1 cellular context compared by ENCODE assay signal in the genomic region with DNA sequence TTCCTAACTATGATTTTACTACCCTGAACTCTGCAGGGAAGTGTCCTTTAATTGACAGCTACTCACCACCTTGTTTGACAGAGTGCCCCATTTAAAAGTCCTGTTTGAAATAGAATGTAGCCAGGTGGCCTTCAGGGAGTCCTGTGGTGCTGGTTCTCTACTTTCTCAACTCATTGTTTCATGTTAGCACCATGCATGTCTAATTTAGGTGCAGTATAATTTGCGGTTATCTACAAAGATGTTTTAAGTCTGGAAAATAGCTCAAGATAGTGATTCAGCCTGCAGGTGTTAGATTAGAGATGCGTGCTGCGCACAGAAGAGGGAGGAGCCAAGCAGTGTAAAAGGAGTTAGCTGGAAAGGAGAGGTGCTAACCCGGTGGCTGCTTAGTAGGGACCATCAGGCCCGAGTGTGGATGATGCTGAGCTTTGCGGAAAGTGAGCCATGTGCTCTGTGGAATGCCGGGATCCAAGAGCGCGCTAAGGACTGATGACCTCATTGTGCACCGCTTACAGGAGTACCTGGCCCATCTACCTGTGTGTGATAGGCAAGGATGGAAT.
TF ChIP-seq lines count a peak whose summit lies in the region.

No MANE protein-coding gene starts in this region.

TF ChIP-seq in K562, 482 proteins besides CTCF, POLR2A, EP300 and RAD21 (continued from another document and continues in another):
- no peak for TF ChIP-seq BDP1 (IDR thresholded peaks at IDR 0.05; ENCODE audit: insufficient read depth, insufficient read length)
- no peak for TF ChIP-seq TOE1 (IDR thresholded peaks at IDR 0.05; ENCODE audit: borderline replicate concordance)
- TF ChIP-seq TOE1 (CRISPR knock-in tag; IDR thresholded peaks at IDR 0.05; ENCODE audit: borderline replicate concordance, low read depth), result no peak
- no peak for TF ChIP-seq ZNF785 (CRISPR knock-in tag; IDR thresholded peaks at IDR 0.05)
- peak; percentile 40 for TF ChIP-seq SP1 (CRISPR knock-in tag; IDR thresholded peaks at IDR 0.05)
- TF ChIP-seq IFI16 (CRISPR knock-in tag; IDR thresholded peaks at IDR 0.05), result no peak
- TF ChIP-seq BMI1 (IDR thresholded peaks at IDR 0.05; ENCODE audit: low read length), result no peak
- TF ChIP-seq MIER1 (IDR thresholded peaks at IDR 0.05; ENCODE audit: low read depth), result no peak; the same call in 1 of the 2 replicates
- no peak for TF ChIP-seq ZNF77 (CRISPR knock-in tag; IDR thresholded peaks at IDR 0.05)
- TF ChIP-seq RHOXF2B (CRISPR knock-in tag; conservative IDR thresholded peaks at IDR 0.05), result no peak
- TF ChIP-seq ZNF384 (IDR thresholded peaks at IDR 0.05; ENCODE audit: low read depth, low read length), result no peak
- TF ChIP-seq ZKSCAN1 (IDR thresholded peaks at IDR 0.05; ENCODE audit: low read depth, low read length), result peak; percentile 77
- no peak for TF ChIP-seq ZBTB7A (IDR thresholded peaks at IDR 0.05; ENCODE audit: borderline replicate concordance, control insufficient read depth, low read depth, low read length)
- no peak for TF ChIP-seq SRSF1 (IDR thresholded peaks at IDR 0.05; ENCODE audit: low read depth, low read length)
- no peak for TF ChIP-seq XRCC3 (IDR thresholded peaks at IDR 0.05)
- no peak for TF ChIP-seq RBM22 (IDR thresholded peaks at IDR 0.05; ENCODE audit: low read depth, low read length, poor library complexity, severe bottlenecking)
- no peak for TF ChIP-seq RNF2 (IDR thresholded peaks at IDR 0.05)
- no peak for TF ChIP-seq PHF8 (IDR thresholded peaks at IDR 0.05; ENCODE audit: borderline replicate concordance, low read length)
- peak; percentile 78 for TF ChIP-seq CBFA2T2 (conservative IDR thresholded peaks at IDR 0.05)
- no peak for TF ChIP-seq SAFB (IDR thresholded peaks at IDR 0.05; ENCODE audit: borderline replicate concordance, low read depth, low read length)
- TF ChIP-seq SMARCB1 (IDR thresholded peaks at IDR 0.05; ENCODE audit: insufficient read length, low read depth), result no peak
- no peak for TF ChIP-seq HOXB6 (CRISPR knock-in tag; IDR thresholded peaks at IDR 0.05; ENCODE audit: borderline replicate concordance)
- no peak for TF ChIP-seq ETS2 (tag; IDR thresholded peaks at IDR 0.05; ENCODE audit: borderline replicate concordance, poor library complexity, severe bottlenecking)
- no peak for TF ChIP-seq SMAD2 (IDR thresholded peaks at IDR 0.05; ENCODE audit: low read depth, low read length)
- TF ChIP-seq CBX2 (IDR thresholded peaks at IDR 0.05; ENCODE audit: insufficient read depth, low read length, poor library complexity, severe bottlenecking), result no peak
- TF ChIP-seq DPF2 (IDR thresholded peaks at IDR 0.05), result peak; percentile 84
- TF ChIP-seq ZZZ3 (IDR thresholded peaks at IDR 0.05), result no peak
- TF ChIP-seq, protein P1, sequence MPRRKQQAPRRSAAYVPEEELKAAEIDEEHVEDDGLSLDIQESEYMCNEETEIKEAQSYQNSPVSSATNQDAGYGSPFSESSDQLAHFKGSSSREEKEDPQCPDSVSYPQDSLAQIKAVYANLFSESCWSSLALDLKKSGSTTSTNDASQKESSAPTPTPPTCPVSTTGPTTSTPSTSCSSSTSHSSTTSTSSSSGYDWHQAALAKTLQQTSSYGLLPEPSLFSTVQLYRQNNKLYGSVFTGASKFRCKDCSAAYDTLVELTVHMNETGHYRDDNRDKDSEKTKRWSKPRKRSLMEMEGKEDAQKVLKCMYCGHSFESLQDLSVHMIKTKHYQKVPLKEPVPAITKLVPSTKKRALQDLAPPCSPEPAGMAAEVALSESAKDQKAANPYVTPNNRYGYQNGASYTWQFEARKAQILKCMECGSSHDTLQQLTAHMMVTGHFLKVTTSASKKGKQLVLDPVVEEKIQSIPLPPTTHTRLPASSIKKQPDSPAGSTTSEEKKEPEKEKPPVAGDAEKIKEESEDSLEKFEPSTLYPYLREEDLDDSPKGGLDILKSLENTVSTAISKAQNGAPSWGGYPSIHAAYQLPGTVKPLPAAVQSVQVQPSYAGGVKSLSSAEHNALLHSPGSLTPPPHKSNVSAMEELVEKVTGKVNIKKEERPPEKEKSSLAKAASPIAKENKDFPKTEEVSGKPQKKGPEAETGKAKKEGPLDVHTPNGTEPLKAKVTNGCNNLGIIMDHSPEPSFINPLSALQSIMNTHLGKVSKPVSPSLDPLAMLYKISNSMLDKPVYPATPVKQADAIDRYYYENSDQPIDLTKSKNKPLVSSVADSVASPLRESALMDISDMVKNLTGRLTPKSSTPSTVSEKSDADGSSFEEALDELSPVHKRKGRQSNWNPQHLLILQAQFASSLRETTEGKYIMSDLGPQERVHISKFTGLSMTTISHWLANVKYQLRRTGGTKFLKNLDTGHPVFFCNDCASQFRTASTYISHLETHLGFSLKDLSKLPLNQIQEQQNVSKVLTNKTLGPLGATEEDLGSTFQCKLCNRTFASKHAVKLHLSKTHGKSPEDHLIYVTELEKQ (CRISPR knock-in tag; IDR thresholded peaks at IDR 0.05), result no peak
- TF ChIP-seq FOXP1 (CRISPR knock-in tag; IDR thresholded peaks at IDR 0.05), result no peak
- TF ChIP-seq, protein P2, sequence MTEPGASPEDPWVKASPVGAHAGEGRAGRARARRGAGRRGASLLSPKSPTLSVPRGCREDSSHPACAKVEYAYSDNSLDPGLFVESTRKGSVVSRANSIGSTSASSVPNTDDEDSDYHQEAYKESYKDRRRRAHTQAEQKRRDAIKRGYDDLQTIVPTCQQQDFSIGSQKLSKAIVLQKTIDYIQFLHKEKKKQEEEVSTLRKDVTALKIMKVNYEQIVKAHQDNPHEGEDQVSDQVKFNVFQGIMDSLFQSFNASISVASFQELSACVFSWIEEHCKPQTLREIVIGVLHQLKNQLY (CRISPR knock-in tag; conservative IDR thresholded peaks at IDR 0.05), result no peak
- TF ChIP-seq HIVEP1 (CRISPR knock-in tag; IDR thresholded peaks at IDR 0.05), result no peak
- TF ChIP-seq, protein P3, sequence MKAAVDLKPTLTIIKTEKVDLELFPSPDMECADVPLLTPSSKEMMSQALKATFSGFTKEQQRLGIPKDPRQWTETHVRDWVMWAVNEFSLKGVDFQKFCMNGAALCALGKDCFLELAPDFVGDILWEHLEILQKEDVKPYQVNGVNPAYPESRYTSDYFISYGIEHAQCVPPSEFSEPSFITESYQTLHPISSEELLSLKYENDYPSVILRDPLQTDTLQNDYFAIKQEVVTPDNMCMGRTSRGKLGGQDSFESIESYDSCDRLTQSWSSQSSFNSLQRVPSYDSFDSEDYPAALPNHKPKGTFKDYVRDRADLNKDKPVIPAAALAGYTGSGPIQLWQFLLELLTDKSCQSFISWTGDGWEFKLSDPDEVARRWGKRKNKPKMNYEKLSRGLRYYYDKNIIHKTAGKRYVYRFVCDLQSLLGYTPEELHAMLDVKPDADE (conservative IDR thresholded peaks at IDR 0.05; ENCODE audit: control insufficient read depth, low read depth, low read length), result no peak
- TF ChIP-seq, protein P4, sequence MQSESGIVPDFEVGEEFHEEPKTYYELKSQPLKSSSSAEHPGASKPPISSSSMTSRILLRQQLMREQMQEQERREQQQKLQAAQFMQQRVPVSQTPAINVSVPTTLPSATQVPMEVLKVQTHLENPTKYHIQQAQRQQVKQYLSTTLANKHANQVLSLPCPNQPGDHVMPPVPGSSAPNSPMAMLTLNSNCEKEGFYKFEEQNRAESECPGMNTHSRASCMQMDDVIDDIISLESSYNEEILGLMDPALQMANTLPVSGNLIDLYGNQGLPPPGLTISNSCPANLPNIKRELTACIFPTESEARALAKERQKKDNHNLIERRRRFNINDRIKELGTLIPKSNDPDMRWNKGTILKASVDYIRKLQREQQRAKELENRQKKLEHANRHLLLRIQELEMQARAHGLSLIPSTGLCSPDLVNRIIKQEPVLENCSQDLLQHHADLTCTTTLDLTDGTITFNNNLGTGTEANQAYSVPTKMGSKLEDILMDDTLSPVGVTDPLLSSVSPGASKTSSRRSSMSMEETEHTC (IDR thresholded peaks at IDR 0.05), result no peak
- TF ChIP-seq, protein P5, sequence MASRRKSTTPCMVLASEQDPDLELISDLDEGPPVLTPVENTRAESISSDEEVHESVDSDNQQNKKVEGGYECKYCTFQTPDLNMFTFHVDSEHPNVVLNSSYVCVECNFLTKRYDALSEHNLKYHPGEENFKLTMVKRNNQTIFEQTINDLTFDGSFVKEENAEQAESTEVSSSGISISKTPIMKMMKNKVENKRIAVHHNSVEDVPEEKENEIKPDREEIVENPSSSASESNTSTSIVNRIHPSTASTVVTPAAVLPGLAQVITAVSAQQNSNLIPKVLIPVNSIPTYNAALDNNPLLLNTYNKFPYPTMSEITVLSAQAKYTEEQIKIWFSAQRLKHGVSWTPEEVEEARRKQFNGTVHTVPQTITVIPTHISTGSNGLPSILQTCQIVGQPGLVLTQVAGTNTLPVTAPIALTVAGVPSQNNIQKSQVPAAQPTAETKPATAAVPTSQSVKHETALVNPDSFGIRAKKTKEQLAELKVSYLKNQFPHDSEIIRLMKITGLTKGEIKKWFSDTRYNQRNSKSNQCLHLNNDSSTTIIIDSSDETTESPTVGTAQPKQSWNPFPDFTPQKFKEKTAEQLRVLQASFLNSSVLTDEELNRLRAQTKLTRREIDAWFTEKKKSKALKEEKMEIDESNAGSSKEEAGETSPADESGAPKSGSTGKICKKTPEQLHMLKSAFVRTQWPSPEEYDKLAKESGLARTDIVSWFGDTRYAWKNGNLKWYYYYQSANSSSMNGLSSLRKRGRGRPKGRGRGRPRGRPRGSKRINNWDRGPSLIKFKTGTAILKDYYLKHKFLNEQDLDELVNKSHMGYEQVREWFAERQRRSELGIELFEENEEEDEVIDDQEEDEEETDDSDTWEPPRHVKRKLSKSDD (conservative IDR thresholded peaks at IDR 0.05; ENCODE audit: low read length), result no peak
- TF ChIP-seq ZNF586 (CRISPR knock-in tag; conservative IDR thresholded peaks at IDR 0.05), result no peak
- no peak for TF ChIP-seq ADNP (tag; IDR thresholded peaks at IDR 0.05)
- TF ChIP-seq, protein P6, sequence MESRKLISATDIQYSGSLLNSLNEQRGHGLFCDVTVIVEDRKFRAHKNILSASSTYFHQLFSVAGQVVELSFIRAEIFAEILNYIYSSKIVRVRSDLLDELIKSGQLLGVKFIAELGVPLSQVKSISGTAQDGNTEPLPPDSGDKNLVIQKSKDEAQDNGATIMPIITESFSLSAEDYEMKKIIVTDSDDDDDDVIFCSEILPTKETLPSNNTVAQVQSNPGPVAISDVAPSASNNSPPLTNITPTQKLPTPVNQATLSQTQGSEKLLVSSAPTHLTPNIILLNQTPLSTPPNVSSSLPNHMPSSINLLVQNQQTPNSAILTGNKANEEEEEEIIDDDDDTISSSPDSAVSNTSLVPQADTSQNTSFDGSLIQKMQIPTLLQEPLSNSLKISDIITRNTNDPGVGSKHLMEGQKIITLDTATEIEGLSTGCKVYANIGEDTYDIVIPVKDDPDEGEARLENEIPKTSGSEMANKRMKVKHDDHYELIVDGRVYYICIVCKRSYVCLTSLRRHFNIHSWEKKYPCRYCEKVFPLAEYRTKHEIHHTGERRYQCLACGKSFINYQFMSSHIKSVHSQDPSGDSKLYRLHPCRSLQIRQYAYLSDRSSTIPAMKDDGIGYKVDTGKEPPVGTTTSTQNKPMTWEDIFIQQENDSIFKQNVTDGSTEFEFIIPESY (CRISPR knock-in tag; IDR thresholded peaks at IDR 0.05), result no peak
- TF ChIP-seq HNRNPH1 (optimal IDR thresholded peaks at IDR 0.05; ENCODE audit: low read depth, low read length), result no peak
- no peak for TF ChIP-seq RFX5 (IDR thresholded peaks at IDR 0.05; ENCODE audit: low read depth, low read length)
- TF ChIP-seq TRIM24 (IDR thresholded peaks at IDR 0.05), result peak in 1 of 2 experiments; percentile 48; a peak in 1 of 4 replicates
- TF ChIP-seq, protein P7, sequence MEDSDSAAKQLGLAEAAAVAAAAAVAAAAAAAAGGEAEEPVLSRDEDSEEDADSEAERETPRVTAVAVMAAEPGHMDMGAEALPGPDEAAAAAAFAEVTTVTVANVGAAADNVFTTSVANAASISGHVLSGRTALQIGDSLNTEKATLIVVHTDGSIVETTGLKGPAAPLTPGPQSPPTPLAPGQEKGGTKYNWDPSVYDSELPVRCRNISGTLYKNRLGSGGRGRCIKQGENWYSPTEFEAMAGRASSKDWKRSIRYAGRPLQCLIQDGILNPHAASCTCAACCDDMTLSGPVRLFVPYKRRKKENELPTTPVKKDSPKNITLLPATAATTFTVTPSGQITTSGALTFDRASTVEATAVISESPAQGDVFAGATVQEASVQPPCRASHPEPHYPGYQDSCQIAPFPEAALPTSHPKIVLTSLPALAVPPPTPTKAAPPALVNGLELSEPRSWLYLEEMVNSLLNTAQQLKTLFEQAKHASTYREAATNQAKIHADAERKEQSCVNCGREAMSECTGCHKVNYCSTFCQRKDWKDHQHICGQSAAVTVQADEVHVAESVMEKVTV (CRISPR knock-in tag; IDR thresholded peaks at IDR 0.05), result no peak
- TF ChIP-seq LARP7 (IDR thresholded peaks at IDR 0.05), result no peak
- peak; percentile 68; the same call in 1 of the 2 replicates for TF ChIP-seq HDAC2 (IDR thresholded peaks at IDR 0.05)
- no peak for TF ChIP-seq MTA1 (IDR thresholded peaks at IDR 0.05; ENCODE audit: borderline replicate concordance)
- no peak for TF ChIP-seq XRCC4 (IDR thresholded peaks at IDR 0.05; ENCODE audit: extremely low read depth, insufficient read depth, insufficient read length)
- peak; percentile 66; the same call in 1 of the 2 replicates for TF ChIP-seq STAT5A (IDR thresholded peaks at IDR 0.05; ENCODE audit: borderline replicate concordance, low read length)
- TF ChIP-seq BRD4 (IDR thresholded peaks at IDR 0.05), result no peak
- TF ChIP-seq MCM2 (IDR thresholded peaks at IDR 0.05; ENCODE audit: low read depth), result no peak
- TF ChIP-seq, protein P8, sequence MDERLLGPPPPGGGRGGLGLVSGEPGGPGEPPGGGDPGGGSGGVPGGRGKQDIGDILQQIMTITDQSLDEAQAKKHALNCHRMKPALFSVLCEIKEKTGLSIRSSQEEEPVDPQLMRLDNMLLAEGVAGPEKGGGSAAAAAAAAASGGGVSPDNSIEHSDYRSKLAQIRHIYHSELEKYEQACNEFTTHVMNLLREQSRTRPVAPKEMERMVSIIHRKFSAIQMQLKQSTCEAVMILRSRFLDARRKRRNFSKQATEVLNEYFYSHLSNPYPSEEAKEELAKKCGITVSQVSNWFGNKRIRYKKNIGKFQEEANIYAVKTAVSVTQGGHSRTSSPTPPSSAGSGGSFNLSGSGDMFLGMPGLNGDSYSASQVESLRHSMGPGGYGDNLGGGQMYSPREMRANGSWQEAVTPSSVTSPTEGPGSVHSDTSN (CRISPR knock-in tag; IDR thresholded peaks at IDR 0.05; ENCODE audit: low read depth), result no peak
- TF ChIP-seq, protein P8 (tag; conservative IDR thresholded peaks at IDR 0.05; ENCODE audit: low read depth), result peak; percentile 58; the same call in 1 of the 2 replicates
- peak; percentile 73 to 74 for TF ChIP-seq NRF1 (conservative IDR thresholded peaks at IDR 0.05 in 1 of 2, IDR thresholded peaks at IDR 0.05 in 1 of 2)
- peak; percentile 90 for TF ChIP-seq CXXC5 (CRISPR knock-in tag; IDR thresholded peaks at IDR 0.05)
- TF ChIP-seq TAL1 (IDR thresholded peaks at IDR 0.05), result peak; percentile 84
- no peak for TF ChIP-seq PTTG1 (tag; IDR thresholded peaks at IDR 0.05; ENCODE audit: low read depth)
